1 cellular context compared by ENCODE assay signal in genomic region chr6:43013843-43014433, GRCh38.
A peak's percentile ranks its signal among the peaks of the same experiment; 100 is the strongest.
TF ChIP-seq lines count a peak whose summit lies in the region.

Gene KLHDC3 (plus strand): TSS chr6:43014249. CDS start chr6:43017193, 2,944 bp downstream.
Gene MEA1 (minus strand): TSS chr6:43013946. CDS start chr6:43013813, 133 bp downstream.

TF ChIP-seq in H1, 55 proteins besides CTCF, POLR2A, EP300 and RAD21:
- no peak for TF ChIP-seq ATF2 (IDR thresholded peaks at IDR 0.05; ENCODE audit: low read length)
- peak; percentile 87 for TF ChIP-seq RBBP5 (IDR thresholded peaks at IDR 0.05; ENCODE audit: borderline replicate concordance, low read depth, low read length)
- TF ChIP-seq HDAC2 (IDR thresholded peaks at IDR 0.05; ENCODE audit: borderline replicate concordance in 1 of 2, low read depth in 2 of 2, low read length in 2 of 2), result peak in 1 of 2 experiments; percentile 80; a peak in 2 of 4 replicates
- TF ChIP-seq TCF12 (IDR thresholded peaks at IDR 0.05; ENCODE audit: low read depth, low read length), result 0 out of 2 replicates have a peak, but pooled peaks have one; percentile 42
- TF ChIP-seq NRF1 (IDR thresholded peaks at IDR 0.05; ENCODE audit: low read depth, low read length), result peak; percentile 45
- TF ChIP-seq MAX (IDR thresholded peaks at IDR 0.05), result peak; percentile 99
- peak; percentile 87 for TF ChIP-seq CREB1 (IDR thresholded peaks at IDR 0.05)
- no peak; the same call in 1 of the 2 replicates for TF ChIP-seq CHD2 (IDR thresholded peaks at IDR 0.05; ENCODE audit: low read length)
- peak; percentile 46; the same call in 1 of the 2 replicates for TF ChIP-seq TEAD4 (IDR thresholded peaks at IDR 0.05; ENCODE audit: low read depth, low read length)
- no peak for TF ChIP-seq SUZ12 (IDR thresholded peaks at IDR 0.05; ENCODE audit: low read length)
- peak; percentile 47 for TF ChIP-seq KDM4A (IDR thresholded peaks at IDR 0.05; ENCODE audit: low read depth, low read length, severe bottlenecking)
- peak; percentile 77 for TF ChIP-seq KDM1A (IDR thresholded peaks at IDR 0.05; ENCODE audit: borderline replicate concordance, low read length)
- TF ChIP-seq ASH2L (IDR thresholded peaks at IDR 0.05; ENCODE audit: low read length), result peak; percentile 97
- no peak; the same call in 1 of the 2 replicates for TF ChIP-seq GABPA (IDR thresholded peaks at IDR 0.05; ENCODE audit: borderline replicate concordance, insufficient read depth, low read length)
- TF ChIP-seq PHF8 (conservative IDR thresholded peaks at IDR 0.05; ENCODE audit: low read depth, low read length), result 0 out of 2 replicates have a peak, but pooled peaks have one; percentile 14
- peak; percentile 62; the same call in 1 of the 2 replicates for TF ChIP-seq USF2 (IDR thresholded peaks at IDR 0.05; ENCODE audit: low read length)
- TF ChIP-seq FOSL1 (IDR thresholded peaks at IDR 0.05; ENCODE audit: insufficient read depth, low read depth, low read length), result no peak
- TF ChIP-seq SP2 (IDR thresholded peaks at IDR 0.05; ENCODE audit: low read length), result no peak
- peak; percentile 80 for TF ChIP-seq SIX5 (IDR thresholded peaks at IDR 0.05; ENCODE audit: low read depth, low read length)
- TF ChIP-seq TAF1 (IDR thresholded peaks at IDR 0.05; ENCODE audit: low read depth, low read length), result peak; percentile 67
- peak; percentile 84 to 98 for TF ChIP-seq SIN3A (conservative IDR thresholded peaks at IDR 0.05 in 1 of 2, IDR thresholded peaks at IDR 0.05 in 1 of 2; ENCODE audit: low read depth in 1 of 2, low read length in 2 of 2)
- TF ChIP-seq POLR2AphosphoS5 (IDR thresholded peaks at IDR 0.05; ENCODE audit: low read depth, low read length), result no peak
- TF ChIP-seq TAF7 (optimal IDR thresholded peaks at IDR 0.05; ENCODE audit: borderline replicate concordance, low read depth, low read length), result peak; percentile 24
- TF ChIP-seq SRF (IDR thresholded peaks at IDR 0.05; ENCODE audit: low read depth, low read length), result peak; percentile 33; the same call in 1 of the 2 replicates
- peak; percentile 79 for TF ChIP-seq EGR1 (IDR thresholded peaks at IDR 0.05; ENCODE audit: borderline replicate concordance, low read depth, low read length)
- TF ChIP-seq SP1 (IDR thresholded peaks at IDR 0.05; ENCODE audit: low read depth, low read length), result no peak; the same call in 1 of the 2 replicates
- no peak for TF ChIP-seq JUN (IDR thresholded peaks at IDR 0.05; ENCODE audit: low read depth, low read length)
- 0 out of 2 replicates have a peak, but pooled peaks have one; percentile 40 for TF ChIP-seq ATF3 (IDR thresholded peaks at IDR 0.05; ENCODE audit: insufficient read depth, low read depth, low read length)
- peak; percentile 59 for TF ChIP-seq NANOG (IDR thresholded peaks at IDR 0.05; ENCODE audit: insufficient read depth, low read depth, low read length, poor library complexity, severe bottlenecking)
- no peak for TF ChIP-seq EZH2 (IDR thresholded peaks at IDR 0.05; ENCODE audit: low read depth, low read length, severe bottlenecking)
- peak; percentile 96; the same call in 1 of the 2 replicates for TF ChIP-seq SP4 (IDR thresholded peaks at IDR 0.05; ENCODE audit: low read length)
- no peak for TF ChIP-seq JUND (IDR thresholded peaks at IDR 0.05; ENCODE audit: low read length)
